ENCODE assay signal across 23 cellular contexts in the genomic region with DNA sequence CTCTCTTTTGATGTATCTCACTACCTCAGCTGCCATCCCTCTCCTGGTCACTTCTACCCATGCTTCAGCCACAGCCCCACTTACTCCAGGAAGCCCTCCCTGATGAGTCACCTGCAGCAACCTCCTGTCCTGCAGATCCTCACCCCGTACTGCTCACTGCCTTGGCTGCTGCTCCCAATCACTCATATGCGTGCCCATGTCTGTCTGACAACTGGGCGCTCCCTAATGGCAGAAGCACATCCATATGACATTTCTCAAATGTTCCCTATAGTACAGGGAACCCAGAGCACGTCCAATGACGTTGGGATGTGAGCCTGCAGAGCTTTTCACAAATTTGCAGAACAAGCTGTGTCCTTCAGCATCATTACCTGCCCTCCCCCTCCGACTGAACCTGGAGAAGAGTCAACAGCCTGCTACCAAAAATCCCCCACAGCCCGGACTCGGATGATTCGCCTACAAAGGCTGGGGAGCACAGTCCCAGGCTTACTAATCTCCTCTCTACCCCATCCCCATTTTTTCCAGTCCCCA.
A peak's percentile ranks its signal among the peaks of the same experiment; 100 is the strongest.
DNase-seq lines count a peak whose midpoint lies in the region; ATAC-seq and TF ChIP-seq lines count a peak whose summit lies in the region.
"Had no signal": no experiment of that assay in that cellular context is flagged by ENCODE, and none has a peak within 500 bp of the region (broad histone marks: within the 10 kb centered on the region; RNA-seq: fewer than 3 reads in every experiment).

No MANE protein-coding gene starts in this region.

- H3K27me3 ChIP-seq in endodermal cell (ENCODE audit: control insufficient read depth, insufficient read depth, low read length, poor library complexity, severe bottlenecking), result no peaks in the 10 kb centered on the region
- H3K27me3 ChIP-seq: pancreas, right atrium auricular region had no signal

- peak; percentile 32 for DNase-seq in NCI-H774 (lab: John Stamatoyannopoulos, UW)
- peak; percentile 46 for DNase-seq in endodermal cell
- peak; percentile 53 for DNase-seq in osteocyte (ENCODE audit: extremely low spot score, unreplicated experiment)
- no peak for DNase-seq in NCI-H226
- no peak for DNase-seq in A172 (ENCODE audit: low spot score)
- DNase-seq: activated CD4-positive, alpha-beta T cell treated with anti-CD3 and anti-CD28 coated beads, Interleukin-2, amount 10 ng/mL, durations not matched to agents 24 days and 14 days; activated naive CD4-positive, alpha-beta T cell treated with Interleukin-2 at 50 U/mL for 16 hours; DND-41; kidney glomerular epithelial cell; MM.1S; NCI-H2081 treated with DMSO at 0.1 percent for 48 hours; spleen; T1000 had no signal

- no peak for TF ChIP-seq CTCF in HEK293 (tag by site-specific recombination; IDR thresholded peaks at IDR 0.05)
- TF ChIP-seq CTCF in endodermal cell (conservative IDR thresholded peaks at IDR 0.05), result no peak
- no peak for TF ChIP-seq CTCF in osteocyte (IDR thresholded peaks at IDR 0.05)

- H3K4me3 ChIP-seq in HEK293 (ENCODE audit: low read depth, low read length) (no peak overlapping the region), endodermal cell (ENCODE audit: low read length) (no peak overlapping the region)
- H3K4me3 ChIP-seq: lower lobe of right lung, mucosa of descending colon, pancreas, right atrium auricular region, spleen, transverse colon had no signal

- H3K36me3 ChIP-seq in HEK293 (ENCODE audit: control insufficient read depth in 2 of 2, insufficient read depth in 1 of 2, low read length in 2 of 2) (no peaks in the 10 kb centered on the region), endodermal cell (ENCODE audit: control insufficient read depth, insufficient read depth, low read length) (no peaks in the 10 kb centered on the region)
- H3K36me3 ChIP-seq: lower lobe of right lung, pancreas, right atrium auricular region, spleen, transverse colon, WERI-Rb-1 had no signal

- H3K36me3 Mint-ChIP-seq in endodermal cell (ENCODE audit: low read depth), result no peaks in the 10 kb centered on the region
- H3K36me3 Mint-ChIP-seq in osteocyte (ENCODE audit: unreplicated experiment), result no peaks in the 10 kb centered on the region
- H3K36me3 Mint-ChIP-seq: brain; natural killer cell treated with Interleukin-12 subunit alpha and Interleukin-12 subunit beta and Interleukin-15 and Interleukin-18, amount 100 ng/mL, for 72 hours had no signal

- H3K27ac ChIP-seq in HEK293 (ENCODE audit: extremely low read depth, low read depth, low read length) (no peak overlapping the region), endodermal cell (ENCODE audit: low read depth, low read length) (no peak overlapping the region)
- H3K27ac ChIP-seq: lower lobe of right lung, right atrium auricular region, spleen, transverse colon had no signal

- no peak for ATAC-seq in HG02759 (IDR thresholded peaks at IDR 0.05; ENCODE audit: unreplicated experiment)

- H3K9me3 Mint-ChIP-seq in endodermal cell (no peaks in the 10 kb centered on the region), osteocyte (ENCODE audit: unreplicated experiment) (peaks cover 2% of the 10 kb centered on the region)
- H3K9me3 Mint-ChIP-seq: activated CD4-positive, alpha-beta T cell treated with anti-CD3 and anti-CD28 coated beads, Interleukin-2, amount 10 ng/mL, durations not matched to agents 24 days and 14 days; natural killer cell treated with Interleukin-12 subunit alpha and Interleukin-12 subunit beta and Interleukin-15 and Interleukin-18, amount 100 ng/mL, for 72 hours had no signal

- POLR2A ChIA-PET in HEK293 (lab: Yijun Ruan, JAX), result no interaction called here

- H3K9ac ChIP-seq in endodermal cell (ENCODE audit: extremely low read depth, low read length, poor library complexity, severe bottlenecking), result no peak overlapping the region

- H3K4me1 ChIP-seq in HEK293 (ENCODE audit: control insufficient read depth, insufficient read depth, low read length) (peaks cover 6% of the 10 kb centered on the region; the same call in 1 of the 2 replicates), endodermal cell (ENCODE audit: control insufficient read depth, insufficient read depth, low read length) (peaks cover 6% of the 10 kb centered on the region)
- H3K4me1 ChIP-seq: right atrium auricular region had no signal

- H3K4me3 Mint-ChIP-seq in endodermal cell, result no peak overlapping the region
- no peak overlapping the region for H3K4me3 Mint-ChIP-seq in osteocyte (ENCODE audit: unreplicated experiment)
- H3K4me3 Mint-ChIP-seq: activated CD4-positive, alpha-beta T cell treated with anti-CD3 and anti-CD28 coated beads, Interleukin-2, amount 10 ng/mL, durations not matched to agents 24 days and 14 days; natural killer cell treated with Interleukin-12 subunit alpha and Interleukin-12 subunit beta and Interleukin-15 and Interleukin-18, amount 100 ng/mL, for 72 hours had no signal

- H3K27ac Mint-ChIP-seq in endodermal cell, result no peak overlapping the region
- H3K27ac Mint-ChIP-seq in osteocyte (ENCODE audit: unreplicated experiment), result no peak overlapping the region
- H3K27ac Mint-ChIP-seq: activated CD4-positive, alpha-beta T cell treated with anti-CD3 and anti-CD28 coated beads, Interleukin-2, amount 10 ng/mL, durations not matched to agents 24 days and 14 days; natural killer cell treated with Interleukin-12 subunit alpha and Interleukin-12 subunit beta and Interleukin-15 and Interleukin-18, amount 100 ng/mL, for 72 hours had no signal

- CTCF ChIA-PET in HEK293 (lab: Yijun Ruan, JAX), result interaction anchor here (0.6 to 1.2 kb wide), 2 partner anchors 15 to 118 kb away, joined by 3 read pairs; no protein-coding TSS in a partner anchor

- 84 to 90% methylated on average over 9 of the region's 9 CpGs for WGBS in endodermal cell (ENCODE audit: insufficient coverage in 1 of 2, insufficient read length in 1 of 2), 2 experiments

- peaks cover 31% of the 10 kb centered on the region for H3K4me1 Mint-ChIP-seq in endodermal cell
- peaks cover 9% of the 10 kb centered on the region for H3K4me1 Mint-ChIP-seq in osteocyte (ENCODE audit: unreplicated experiment)
- H3K4me1 Mint-ChIP-seq: activated CD4-positive, alpha-beta T cell treated with anti-CD3 and anti-CD28 coated beads, Interleukin-2, amount 10 ng/mL, durations not matched to agents 24 days and 14 days had no signal

- H3K27me3 Mint-ChIP-seq in endodermal cell (ENCODE audit: insufficient read depth) (peaks cover 45% of the 10 kb centered on the region), osteocyte (ENCODE audit: unreplicated experiment) (peaks cover 59% of the 10 kb centered on the region)

- no peaks in the 10 kb centered on the region for H3K9me3 ChIP-seq in HEK293 (ENCODE audit: control insufficient read depth, insufficient read depth, low read depth, low read length)
- H3K9me3 ChIP-seq in endodermal cell (ENCODE audit: control insufficient read depth, low read length), result peaks cover 6% of the 10 kb centered on the region
- H3K9me3 ChIP-seq: lower lobe of right lung, mucosa of descending colon, pancreas, right atrium auricular region, transverse colon had no signal

TF ChIP-seq in HEK293, 187 proteins besides CTCF, POLR2A, EP300 and RAD21:
- TF ChIP-seq ZNF600 (tag by site-specific recombination; IDR thresholded peaks at IDR 0.05) (peak; percentile 65), SP2 (tag by site-specific recombination; IDR thresholded peaks at IDR 0.05) (no peak)
TF ChIP-seq in HEK293: peak in this region for 1.

Comparison
In these comparisons a context has a peak if more than half of its experiments do, and no peak if none do; other contexts are left out.
1. DNase-seq: peak in NCI-H774 (single experiment), endodermal cell (single experiment) and osteocyte (single experiment); none in NCI-H226 (single experiment) and A172 (single experiment).